15 cellular contexts compared by ENCODE assay signal in the genomic region with DNA sequence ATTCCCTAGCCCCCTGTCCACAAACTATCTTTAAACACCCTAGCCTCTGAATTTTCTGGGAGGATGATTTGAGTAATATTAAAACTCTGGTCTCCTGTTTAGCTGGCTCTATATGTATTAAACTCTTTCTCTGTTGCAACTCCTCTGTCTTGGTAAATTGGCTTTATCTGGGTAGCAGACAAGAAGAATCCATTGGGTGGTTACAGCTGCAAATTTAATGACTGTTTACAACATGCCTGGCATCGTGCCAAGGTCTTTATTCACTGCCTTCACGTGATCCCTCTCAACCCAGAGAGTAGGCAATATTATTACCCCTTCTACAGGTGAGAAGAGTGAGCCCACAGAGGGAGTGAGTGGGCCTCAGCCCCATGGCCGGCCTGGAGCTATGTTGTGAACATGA. TPM values are rescaled to one million over a fixed set of nuclear protein-coding genes. Genes with fewer than 3 reads are reported as not detected.
"Had no signal": no experiment of that assay in that cellular context is flagged by ENCODE, and none has a peak within 500 bp of the region (broad histone marks: within the 10 kb centered on the region; RNA-seq: fewer than 3 reads in every experiment).

No MANE protein-coding gene starts in this region.

- ATAC-seq: activated CD8-positive, alpha-beta T cell treated with anti-CD3 and anti-CD28 coated beads for 36 hours; activated T-helper 17 cell treated with anti-CD3 and anti-CD28 coated beads, Interleukin-2, amount 50 U/mL, for 72 hours; gastrocnemius medialis had no signal

- H3K4me1 Mint-ChIP-seq: activated CD4-positive, alpha-beta T cell treated with anti-CD3 and anti-CD28 coated beads, Interleukin-2, amount 10 ng/mL, durations not matched to agents 24 days and 14 days; activated naive CD8-positive, alpha-beta T cell treated with anti-CD3 and anti-CD28 coated beads for 36 hours; activated T-helper 17 cell treated with anti-CD3 and anti-CD28 coated beads, Interleukin-2, amount 50 U/mL, for 72 hours had no signal

- H3K36me3 ChIP-seq: cardiac muscle cell, gastrocnemius medialis, thyroid gland had no signal

- H3K27ac Mint-ChIP-seq: activated CD4-positive, alpha-beta T cell treated with anti-CD3 and anti-CD28 coated beads, Interleukin-2, amount 10 ng/mL, durations not matched to agents 24 days and 14 days; activated CD8-positive, alpha-beta T cell treated with anti-CD3 and anti-CD28 coated beads for 36 hours; activated naive CD8-positive, alpha-beta T cell treated with anti-CD3 and anti-CD28 coated beads for 36 hours; activated T-helper 17 cell treated with anti-CD3 and anti-CD28 coated beads, Interleukin-2, amount 50 U/mL, for 72 hours had no signal

- H3K4me3 ChIP-seq: cardiac muscle cell, gastrocnemius medialis, thyroid gland had no signal

- H3K27ac ChIP-seq: cardiac muscle cell, gastrocnemius medialis, thyroid gland had no signal

- H3K9me3 ChIP-seq: thyroid gland had no signal

- DNase-seq: activated CD4-positive, alpha-beta T cell treated with anti-CD3 and anti-CD28 coated beads, Interleukin-2, amount 10 ng/mL, durations not matched to agents 24 days and 14 days; activated CD8-positive, alpha-beta T cell treated with anti-CD3 and anti-CD28 coated beads for 36 hours; activated naive CD4-positive, alpha-beta T cell; activated naive CD8-positive, alpha-beta T cell treated with anti-CD3 and anti-CD28 coated beads for 36 hours; activated T-cell treated with anti-CD3 and anti-CD28 coated beads, Interleukin-2, amount 50 U/mL, for 1 hour; amniotic stem cell; gastrocnemius medialis; head of caudate nucleus; occipital lobe; stimulated activated CD4-positive, alpha-beta T cell treated with anti-CD3 and anti-CD28 coated beads, Interleukin-2, amount 100 ng/mL, for 24 hours; stimulated activated naive CD4-positive, alpha-beta T cell treated with Interleukin-2 at 50 U/mL for 16 hours; thyroid gland had no signal

- H3K36me3 Mint-ChIP-seq: activated naive CD8-positive, alpha-beta T cell treated with anti-CD3 and anti-CD28 coated beads for 36 hours had no signal

- H3K4me3 Mint-ChIP-seq: activated CD4-positive, alpha-beta T cell treated with anti-CD3 and anti-CD28 coated beads, Interleukin-2, amount 10 ng/mL, durations not matched to agents 24 days and 14 days; activated CD8-positive, alpha-beta T cell treated with anti-CD3 and anti-CD28 coated beads for 36 hours; activated naive CD8-positive, alpha-beta T cell treated with anti-CD3 and anti-CD28 coated beads for 36 hours; activated T-helper 17 cell treated with anti-CD3 and anti-CD28 coated beads, Interleukin-2, amount 50 U/mL, for 72 hours had no signal

- H3K27me3 ChIP-seq: cardiac muscle cell, gastrocnemius medialis, thyroid gland had no signal

- H3K4me1 ChIP-seq: thyroid gland had no signal

RNA-seq across cellular contexts. Expression of gene CUX2, which starts 35.8 kb away (rescaled TPM):
- total RNA-seq: dermis microvascular lymphatic vessel endothelial cell had no signal
